ENCODE assay signal across 10 cellular contexts in the genomic region with DNA sequence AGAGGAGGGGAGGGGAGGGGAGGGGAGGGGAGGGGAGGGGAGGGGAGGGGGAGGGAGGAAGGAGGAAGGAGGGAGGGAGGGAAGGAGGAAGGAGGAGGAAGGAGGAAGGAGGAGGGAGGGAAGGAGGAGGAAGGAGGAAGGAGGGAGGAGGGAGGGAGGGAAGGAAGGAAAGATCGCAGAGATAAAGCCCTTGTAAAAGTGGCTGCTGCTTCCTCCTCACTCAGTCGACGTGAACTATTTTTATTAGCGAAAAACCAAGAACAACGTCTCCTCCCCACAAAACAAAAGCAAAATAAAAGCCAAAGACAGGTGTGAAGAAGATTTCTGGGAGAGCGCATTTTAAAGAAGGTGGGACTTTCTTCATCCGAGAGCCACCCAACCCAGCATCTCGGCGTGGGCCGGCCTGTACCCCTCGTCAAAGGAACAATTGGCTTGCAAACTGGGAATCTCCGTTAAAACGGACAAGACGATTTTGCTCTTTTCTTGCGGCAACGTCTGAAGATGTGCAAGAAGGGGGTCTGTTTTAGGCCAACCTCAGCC. TPM values are rescaled to one million over a fixed set of nuclear protein-coding genes. Genes with fewer than 3 reads are reported as not detected.
DNase-seq lines count a peak whose midpoint lies in the region; ATAC-seq and TF ChIP-seq lines count a peak whose summit lies in the region.
"Had no signal": no experiment of that assay in that cellular context is flagged by ENCODE, and none has a peak within 500 bp of the region (broad histone marks: within the 10 kb centered on the region; RNA-seq: fewer than 3 reads in every experiment).

No MANE protein-coding gene starts in this region.

- H3K9me3 Mint-ChIP-seq in naive thymus-derived CD8-positive, alpha-beta T cell = peaks cover 0 to 9% (median 0%) of the 10 kb centered on the region in 9 donors
- peaks cover 9% of the 10 kb centered on the region for H3K9me3 Mint-ChIP-seq in activated naive CD4-positive, alpha-beta T cell treated with anti-CD3 and anti-CD28 coated beads for 36 hours

- peak overlapping the region in 7 of 10 donors; percentile 3 to 82 (median 33) for H3K4me3 Mint-ChIP-seq in naive thymus-derived CD8-positive, alpha-beta T cell
- H3K4me3 Mint-ChIP-seq in activated naive CD4-positive, alpha-beta T cell treated with anti-CD3 and anti-CD28 coated beads for 36 hours = no peak overlapping the region

- H3K27me3 Mint-ChIP-seq in naive thymus-derived CD8-positive, alpha-beta T cell = no peaks in the 10 kb centered on the region
- no peaks in the 10 kb centered on the region for H3K27me3 Mint-ChIP-seq in activated naive CD4-positive, alpha-beta T cell treated with anti-CD3 and anti-CD28 coated beads for 36 hours (ENCODE audit: low read depth)

- peak overlapping the region; percentile 88 to 93 (median 92) for H3K27ac Mint-ChIP-seq in naive thymus-derived CD8-positive, alpha-beta T cell
- H3K27ac Mint-ChIP-seq in activated naive CD4-positive, alpha-beta T cell treated with anti-CD3 and anti-CD28 coated beads for 36 hours = no peak overlapping the region

- peaks cover 10 to 61% (median 13%) of the 10 kb centered on the region in 3 donors for H3K36me3 Mint-ChIP-seq in naive thymus-derived CD8-positive, alpha-beta T cell
- H3K36me3 Mint-ChIP-seq in activated naive CD4-positive, alpha-beta T cell treated with anti-CD3 and anti-CD28 coated beads for 36 hours (ENCODE audit: low read depth) = peaks cover 18% of the 10 kb centered on the region

- H3K9ac ChIP-seq in NT2/D1 (ENCODE audit: insufficient read length, low read depth) = peak overlapping the region; percentile 34

- intact Hi-C loops in posterior vena cava (cut with DNase I) = no loop called here
- intact Hi-C loops in activated naive CD4-positive, alpha-beta T cell treated with anti-CD3 and anti-CD28 coated beads for 36 hours (cut with micrococcal nuclease) = no loop called here

- H3K4me1 Mint-ChIP-seq in naive thymus-derived CD8-positive, alpha-beta T cell = peaks cover 27 to 50% (median 39%) of the 10 kb centered on the region in 4 donors
- H3K4me1 Mint-ChIP-seq in activated naive CD4-positive, alpha-beta T cell treated with anti-CD3 and anti-CD28 coated beads for 36 hours (ENCODE audit: low read depth) = peaks cover 29% of the 10 kb centered on the region

- ATAC-seq in GM21526 (IDR thresholded peaks at IDR 0.05; ENCODE audit: low FRiP score, unreplicated experiment) (peak; percentile 8), GM18861 (IDR thresholded peaks at IDR 0.05; ENCODE audit: unreplicated experiment) (no peak)
- peak; percentile 7 to 35 for ATAC-seq in naive thymus-derived CD8-positive, alpha-beta T cell

- H3K4me3 ChIP-seq in GM12875 (ENCODE audit: low read depth, low read length) (peak overlapping the region; percentile 35), NT2/D1 (ENCODE audit: insufficient read length, low read depth) (no peak overlapping the region)

- DNase-seq in NT2/D1 (ENCODE audit: low read depth, low spot score) (no peak), GDM1 (lab: John Stamatoyannopoulos, UW) (no peak), posterior vena cava (ENCODE audit: low spot score) (no peak)
- peak in 2 of 10 donors; percentile 39 to 42 for DNase-seq in naive thymus-derived CD8-positive, alpha-beta T cell
- no peak for DNase-seq in activated naive CD4-positive, alpha-beta T cell treated with anti-CD3 and anti-CD28 coated beads for 36 hours
- DNase-seq: NCI-H1048 had no signal

- CTCF ChIA-PET in activated naive CD4-positive, alpha-beta T cell treated with anti-CD3 and anti-CD28 coated beads for 36 hours (lab: Charles Lee) = no interaction called here

- H3K9me3 ChIP-seq in NT2/D1 (ENCODE audit: insufficient read depth, low read length) = no peaks in the 10 kb centered on the region; the same call in 1 of the 2 replicates

- no peaks in the 10 kb centered on the region for H3K27me3 ChIP-seq in NT2/D1 (ENCODE audit: insufficient read depth, insufficient read length)

- no peak for TF ChIP-seq CTCF in GM12875 (IDR thresholded peaks at IDR 0.05; ENCODE audit: borderline replicate concordance, insufficient read depth, low read depth, low read length)

- no peaks in the 10 kb centered on the region for H3K4me1 ChIP-seq in NT2/D1 (ENCODE audit: insufficient read depth, insufficient read length)

- POLR2A ChIA-PET in naive thymus-derived CD8-positive, alpha-beta T cell (lab: Charles Lee) = no interaction called here

- no peaks in the 10 kb centered on the region for H3K36me3 ChIP-seq in NT2/D1 (ENCODE audit: insufficient read depth, insufficient read length, low read length)

RNA-seq across cellular contexts. Expression of a gene that starts 40.7 kb away (rescaled TPM):
- 10 to 100 TPM; 24.9 to 27.2 TPM for total RNA-seq in naive thymus-derived CD8-positive, alpha-beta T cell
- polyA plus RNA-seq in naive thymus-derived CD8-positive, alpha-beta T cell = 10 to 100 TPM; 37.8 to 43.6 (median 42.3) TPM
- total RNA-seq in posterior vena cava = 10 to 100 TPM; 28.2 to 29.7 TPM
- total RNA-seq in activated naive CD4-positive, alpha-beta T cell treated with anti-CD3 and anti-CD28 coated beads for 36 hours = 10 to 100 TPM; 45.1 to 47.2 TPM

RNA-seq across cellular contexts. Expression of a gene that starts 43.6 kb away (rescaled TPM):
- 100 to 1,000 TPM; 131 to 132 TPM for total RNA-seq in naive thymus-derived CD8-positive, alpha-beta T cell
- 100 to 1,000 TPM; 163 to 190 (median 169) TPM for polyA plus RNA-seq in naive thymus-derived CD8-positive, alpha-beta T cell
- 1 to 10 TPM; 1.4 to 2.8 TPM for total RNA-seq in posterior vena cava
- 10 to 100 TPM in 1 of 2 experiments, 1 to 10 TPM in 1; 9.8 to 10.6 TPM for total RNA-seq in activated naive CD4-positive, alpha-beta T cell treated with anti-CD3 and anti-CD28 coated beads for 36 hours
- total RNA-seq: RPMI7951 had no signal

Comparison
In these comparisons a context has a peak if more than half of its experiments do, and no peak if none do; other contexts are left out.
1. RNA of a gene that starts 43.6 kb away (total RNA-seq): 131 to 132 TPM in naive thymus-derived CD8-positive, alpha-beta T cell; 9.8 to 10.6 TPM in activated naive CD4-positive, alpha-beta T cell treated with anti-CD3 and anti-CD28 coated beads for 36 hours and 1.4 to 2.8 TPM in posterior vena cava; every median in the first group is over 10 times any median in the second.